ENCODE assay signal across 38 cellular contexts in the genomic region with DNA sequence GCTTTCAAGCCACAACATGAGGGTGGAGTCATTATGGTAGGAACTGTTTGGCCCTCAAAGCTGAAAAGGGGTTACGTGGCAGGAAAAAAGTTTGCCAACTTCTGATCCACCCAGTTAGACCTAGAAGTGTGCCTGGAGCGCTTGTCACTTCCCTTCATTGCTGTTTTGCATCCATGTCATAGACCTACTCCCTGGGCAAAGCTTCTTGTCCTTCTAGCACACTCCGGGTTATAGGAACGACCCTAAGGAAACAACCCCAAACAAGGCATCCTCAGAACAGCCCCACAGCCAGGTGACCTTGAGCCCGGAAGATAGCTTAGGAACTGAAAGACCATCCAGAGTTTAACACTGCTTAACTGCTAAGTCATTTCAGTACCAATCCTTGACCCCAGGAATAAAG.
"Had no signal": no experiment of that assay in that cellular context is flagged by ENCODE, and none has a peak within 500 bp of the region (broad histone marks: within the 10 kb centered on the region; RNA-seq: fewer than 3 reads in every experiment).

No MANE protein-coding gene starts in this region.

- H3K9me3 Mint-ChIP-seq: activated B cell treated with CpG ODN at 0.5 μM for 24 hours; activated CD4-positive, alpha-beta memory T cell treated with anti-CD3 and anti-CD28 coated beads for 36 hours; activated CD8-positive, alpha-beta T cell treated with anti-CD3 and anti-CD28 coated beads for 36 hours; activated naive CD4-positive, alpha-beta T cell treated with anti-CD3 and anti-CD28 coated beads for 36 hours; activated naive CD4-positive, alpha-beta T cell treated with anti-CD3 and anti-CD28 coated beads, Interleukin-2, amount 50 U/mL, for 72 hours; activated naive CD8-positive, alpha-beta T cell treated with anti-CD3 and anti-CD28 coated beads for 36 hours; activated T-cell treated with anti-CD3 and anti-CD28 coated beads, Interleukin-2, amount 50 U/mL, for 4 hours; activated T-helper 1 cell treated with anti-CD3 and anti-CD28 coated beads, Interleukin-12 subunit alpha, Interleukin-12 subunit beta, Interleukin-2, Interleukin-4 antibody, amounts not matched to agents 30 ng/mL and 10 ng/mL and 1 ng/mL, durations not matched to agents 14 hours and 24 hours and 36 hours; activated T-helper 17 cell treated with anti-CD3 and anti-CD28 coated beads, Interleukin-2, amount 50 U/mL, for 72 hours; central memory CD8-positive, alpha-beta T cell; T-helper 1 cell treated with Interleukin-12 subunit alpha and Interleukin-12 subunit beta and Interleukin-4 antibody, amounts not matched to agents 30 μg/mL and 1 μg/mL, for 36 hours; T-helper 2 cell treated with Interferon-gamma antibody and Interleukin-4, amounts not matched to agents 5 μg/mL and 100 μg/mL, for 36 hours had no signal

- H3K36me3 Mint-ChIP-seq: activated CD4-positive, alpha-beta memory T cell treated with anti-CD3 and anti-CD28 coated beads for 36 hours; activated naive CD4-positive, alpha-beta T cell treated with anti-CD3 and anti-CD28 coated beads, Interleukin-2, amount 50 U/mL, for 72 hours; activated naive CD8-positive, alpha-beta T cell treated with anti-CD3 and anti-CD28 coated beads for 36 hours had no signal

- H3K9me3 ChIP-seq: adrenal gland, body of pancreas, breast epithelium had no signal

- H3K4me3 Mint-ChIP-seq: activated B cell treated with CpG ODN at 0.5 μM for 24 hours; activated CD4-positive, alpha-beta memory T cell treated with anti-CD3 and anti-CD28 coated beads for 36 hours; activated CD8-positive, alpha-beta T cell treated with anti-CD3 and anti-CD28 coated beads for 36 hours; activated naive CD4-positive, alpha-beta T cell treated with anti-CD3 and anti-CD28 coated beads for 36 hours; activated naive CD8-positive, alpha-beta T cell treated with anti-CD3 and anti-CD28 coated beads for 36 hours; activated T-cell treated with anti-CD3 and anti-CD28 coated beads, Interleukin-2, amount 50 U/mL, for 4 hours; activated T-cell treated with anti-CD3 and anti-CD28 coated beads, Interleukin-2, amount 50 U/mL, for 72 hours; activated T-helper 1 cell treated with anti-CD3 and anti-CD28 coated beads, Interleukin-12 subunit alpha, Interleukin-12 subunit beta, Interleukin-2, Interleukin-4 antibody, amounts not matched to agents 30 ng/mL and 10 ng/mL and 1 ng/mL, durations not matched to agents 14 hours and 24 hours and 36 hours; activated T-helper 17 cell treated with anti-CD3 and anti-CD28 coated beads, Interleukin-2, amount 50 U/mL, for 72 hours; central memory CD8-positive, alpha-beta T cell; T-helper 1 cell treated with Interleukin-12 subunit alpha and Interleukin-12 subunit beta and Interleukin-4 antibody, amounts not matched to agents 30 μg/mL and 1 μg/mL, for 36 hours; T-helper 2 cell treated with Interferon-gamma antibody and Interleukin-4, amounts not matched to agents 5 μg/mL and 100 μg/mL, for 36 hours had no signal

- H3K4me3 ChIP-seq: adrenal gland, body of pancreas, breast epithelium, cardiac muscle cell had no signal

- H3K27ac ChIP-seq: adrenal gland, body of pancreas, brain microvascular endothelial cell, breast epithelium, cardiac muscle cell, VCaP had no signal

- H3K4me1 ChIP-seq: adrenal gland, body of pancreas, breast epithelium had no signal

- DNase-seq: activated B cell treated with CpG ODN at 0.5 μM for 24 hours; activated CD4-positive, alpha-beta memory T cell treated with anti-CD3 and anti-CD28 coated beads for 36 hours; activated CD4-positive, alpha-beta T cell treated with anti-CD3 and anti-CD28 coated beads for 48 hours; activated CD4-positive, alpha-beta T cell treated with anti-CD3 and anti-CD28 coated beads, Interleukin-2, amount 50 U/mL, for 1 hour; activated CD4-positive, alpha-beta T cell treated with anti-CD3 and anti-CD28 coated beads, Interleukin-2, amount 50 U/mL, for 4 hours; activated CD4-positive, CD25-positive, alpha-beta regulatory T cell treated with anti-CD3 and anti-CD28 coated beads, Interleukin-2, amount 50 U/mL, for 72 hours; activated CD8-positive, alpha-beta memory T cell treated with anti-CD3 and anti-CD28 coated beads, Interleukin-2, amount 50 U/mL, for 4 hours; activated CD8-positive, alpha-beta T cell treated with anti-CD3 and anti-CD28 coated beads for 36 hours; activated effector memory CD4-positive, alpha-beta T cell treated with anti-CD3 and anti-CD28 coated beads, Interleukin-2, amount 50 U/mL, for 16 hours; activated gamma-delta T cell treated with Interleukin-2 at 50 U/mL for 16 hours; activated naive CD4-positive, alpha-beta T cell; activated naive CD4-positive, alpha-beta T cell treated with anti-CD3 and anti-CD28 coated beads for 36 hours; activated naive CD4-positive, alpha-beta T cell treated with anti-CD3 and anti-CD28 coated beads, Interleukin-2, amount 50 U/mL, for 16 hours; activated naive CD8-positive, alpha-beta T cell treated with anti-CD3 and anti-CD28 coated beads for 36 hours; activated T-cell treated with anti-CD3 and anti-CD28 coated beads for 4 hours; activated T-cell treated with anti-CD3 and anti-CD28 coated beads, Interleukin-2, amount 50 U/mL, for 1 hour; activated T-cell treated with anti-CD3 and anti-CD28 coated beads, Interleukin-2, amount 50 U/mL, for 4 hours; activated T-cell treated with anti-CD3 and anti-CD28 coated beads, Interleukin-2, amount 50 U/mL, for 72 hours; adrenal gland; amniotic stem cell; aorta; body of pancreas; brain microvascular endothelial cell; caudate nucleus; cerebellar nuclear complex; SW 1271; T-helper 1 cell; T-helper 2 cell; T-helper 9 cell had no signal

- H3K36me3 ChIP-seq: adrenal gland, brain microvascular endothelial cell, breast epithelium, cardiac muscle cell had no signal

- H3K27me3 ChIP-seq: brain microvascular endothelial cell had no signal

- H3K4me1 Mint-ChIP-seq: activated B cell treated with CpG ODN at 0.5 μM for 24 hours; activated naive CD8-positive, alpha-beta T cell treated with anti-CD3 and anti-CD28 coated beads for 36 hours; activated T-helper 17 cell treated with anti-CD3 and anti-CD28 coated beads, Interleukin-2, amount 50 U/mL, for 72 hours; central memory CD8-positive, alpha-beta T cell had no signal

- H3K27ac Mint-ChIP-seq: activated B cell treated with CpG ODN at 0.5 μM for 24 hours; activated CD4-positive, alpha-beta memory T cell treated with anti-CD3 and anti-CD28 coated beads for 36 hours; activated CD8-positive, alpha-beta T cell treated with anti-CD3 and anti-CD28 coated beads for 36 hours; activated naive CD4-positive, alpha-beta T cell treated with anti-CD3 and anti-CD28 coated beads for 36 hours; activated naive CD4-positive, alpha-beta T cell treated with anti-CD3 and anti-CD28 coated beads, Interleukin-2, amount 50 U/mL, for 72 hours; activated naive CD8-positive, alpha-beta T cell treated with anti-CD3 and anti-CD28 coated beads for 36 hours; activated T-cell treated with anti-CD3 and anti-CD28 coated beads, Interleukin-2, amount 50 U/mL, for 72 hours; activated T-helper 1 cell treated with anti-CD3 and anti-CD28 coated beads, Interleukin-12 subunit alpha, Interleukin-12 subunit beta, Interleukin-2, Interleukin-4 antibody, amounts not matched to agents 30 ng/mL and 10 ng/mL and 1 ng/mL, durations not matched to agents 14 hours and 24 hours and 36 hours; activated T-helper 17 cell treated with anti-CD3 and anti-CD28 coated beads, Interleukin-2, amount 50 U/mL, for 72 hours; T-helper 1 cell treated with Interleukin-12 subunit alpha and Interleukin-12 subunit beta and Interleukin-4 antibody, amounts not matched to agents 30 μg/mL and 1 μg/mL, for 36 hours; T-helper 2 cell treated with Interferon-gamma antibody and Interleukin-4, amounts not matched to agents 5 μg/mL and 100 μg/mL, for 36 hours had no signal

- ATAC-seq: activated CD8-positive, alpha-beta T cell treated with anti-CD3 and anti-CD28 coated beads for 36 hours; activated naive CD4-positive, alpha-beta T cell treated with anti-CD3 and anti-CD28 coated beads, Interleukin-2, amount 50 U/mL, for 72 hours; activated T-cell treated with anti-CD3 and anti-CD28 coated beads, Interleukin-2, amount 50 U/mL, for 4 hours; activated T-cell treated with anti-CD3 and anti-CD28 coated beads, Interleukin-2, amount 50 U/mL, for 72 hours; activated T-helper 17 cell treated with anti-CD3 and anti-CD28 coated beads, Interleukin-2, amount 50 U/mL, for 72 hours; body of pancreas had no signal
